8 cellular contexts compared by ENCODE assay signal in genomic region chr1:3530086-3530930, GRCh38.
A peak's percentile ranks its signal among the peaks of the same experiment; 100 is the strongest.
DNase-seq lines count a peak whose midpoint lies in the region; ATAC-seq and TF ChIP-seq lines count a peak whose summit lies in the region.

No MANE protein-coding gene starts in this region.

- H3K4me3 ChIP-seq in AG09309 (ENCODE audit: control insufficient read depth, low read depth, low read length) (peak overlapping the region; percentile 52), HFF-Myc (replicated peaks; ENCODE audit: low read depth, low read length) (peak overlapping the region; percentile 45), iPS-20b (ENCODE audit: low read length) (peak overlapping the region; percentile 67)

- no peaks in the 10 kb centered on the region for H3K9me3 ChIP-seq in iPS-20b (ENCODE audit: insufficient read depth, low read depth, low read length)

- H3K27ac Mint-ChIP-seq in activated CD8-positive, alpha-beta T cell treated with anti-CD3 and anti-CD28 coated beads, Interleukin-2, amount 10 ng/mL, durations not matched to agents 7 days and 5 days, result peak overlapping the region; percentile 15
- H3K27ac Mint-ChIP-seq in stimulated activated naive CD8-positive, alpha-beta T cell treated with anti-CD3 and anti-CD28 coated beads, Interleukin-15, amount 100 ng/mL, for 72 hours, result peak overlapping the region in 1 of 2 donors; percentile 86

- peaks cover 1% of the 10 kb centered on the region for H3K27me3 Mint-ChIP-seq in activated CD8-positive, alpha-beta T cell treated with anti-CD3 and anti-CD28 coated beads, Interleukin-2, amount 10 ng/mL, durations not matched to agents 7 days and 5 days (ENCODE audit: low read depth)
- H3K27me3 Mint-ChIP-seq in stimulated activated naive CD8-positive, alpha-beta T cell treated with anti-CD3 and anti-CD28 coated beads, Interleukin-15, amount 100 ng/mL, for 72 hours, result no peaks in the 10 kb centered on the region

- H3K27me3 ChIP-seq in iPS-20b (ENCODE audit: insufficient read depth, low read length), result peaks cover 29% of the 10 kb centered on the region

- no peak for TF ChIP-seq POLR2A in erythroblast (IDR thresholded peaks at IDR 0.05; ENCODE audit: low read length)

- H3K4me3 Mint-ChIP-seq in activated CD8-positive, alpha-beta T cell treated with anti-CD3 and anti-CD28 coated beads, Interleukin-2, amount 10 ng/mL, durations not matched to agents 7 days and 5 days, result peak overlapping the region; percentile 76
- peak overlapping the region; percentile 81 to 84 for H3K4me3 Mint-ChIP-seq in stimulated activated naive CD8-positive, alpha-beta T cell treated with anti-CD3 and anti-CD28 coated beads, Interleukin-15, amount 100 ng/mL, for 72 hours

- POLR2A ChIA-PET in activated CD8-positive, alpha-beta T cell treated with anti-CD3 and anti-CD28 coated beads, Interleukin-2, amount 10 ng/mL, durations not matched to agents 7 days and 5 days (lab: Charles Lee), result no interaction called here

- H3K4me1 Mint-ChIP-seq in activated CD8-positive, alpha-beta T cell treated with anti-CD3 and anti-CD28 coated beads, Interleukin-2, amount 10 ng/mL, durations not matched to agents 7 days and 5 days (ENCODE audit: low read depth), result peaks cover 8% of the 10 kb centered on the region
- peaks cover 41% of the 10 kb centered on the region for H3K4me1 Mint-ChIP-seq in stimulated activated naive CD8-positive, alpha-beta T cell treated with anti-CD3 and anti-CD28 coated beads, Interleukin-15, amount 100 ng/mL, for 72 hours

- no peak for DNase-seq in AG09309 (ENCODE audit: low read depth)
- no peak for DNase-seq in HFF-Myc (ENCODE audit: extremely low read depth, low read depth)
- no peak for DNase-seq in activated CD8-positive, alpha-beta T cell treated with anti-CD3 and anti-CD28 coated beads, Interleukin-2, amount 10 ng/mL, durations not matched to agents 7 days and 5 days
- peak; percentile 10 to 16 for DNase-seq in stimulated activated naive CD8-positive, alpha-beta T cell treated with anti-CD3 and anti-CD28 coated beads, Interleukin-15, amount 100 ng/mL, for 72 hours
- no peak for DNase-seq in erythroblast (lab: John Stamatoyannopoulos, UW)
- no peak for DNase-seq in SHP77 (lab: John Stamatoyannopoulos, UW)

- no peaks in the 10 kb centered on the region for H3K36me3 ChIP-seq in iPS-20b (ENCODE audit: insufficient read depth, low read depth, low read length)

- CTCF ChIA-PET in activated CD8-positive, alpha-beta T cell treated with anti-CD3 and anti-CD28 coated beads, Interleukin-2, amount 10 ng/mL, durations not matched to agents 7 days and 5 days (lab: Charles Lee), result interaction anchor here (0.9 to 1.6 kb wide), 2 partner anchors 13 to 89 kb away, joined by 3 to 6 read pairs; no protein-coding TSS in a partner anchor

- H3K9ac ChIP-seq in iPS-20b (ENCODE audit: low read depth, low read length), result peak overlapping the region; percentile 53; the same call in 1 of the 2 replicates

- no peak for ATAC-seq in activated CD8-positive, alpha-beta T cell treated with anti-CD3 and anti-CD28 coated beads, Interleukin-2, amount 10 ng/mL, durations not matched to agents 7 days and 5 days
- no peak for ATAC-seq in stimulated activated naive CD8-positive, alpha-beta T cell treated with anti-CD3 and anti-CD28 coated beads, Interleukin-15, amount 100 ng/mL, for 72 hours
- ATAC-seq in GM18517 (IDR thresholded peaks at IDR 0.05; ENCODE audit: unreplicated experiment), result no peak

- H3K4me1 ChIP-seq in iPS-20b (ENCODE audit: insufficient read depth, low read length), result peaks cover 3% of the 10 kb centered on the region

- TF ChIP-seq CTCF in AG09309 (IDR thresholded peaks at IDR 0.05; ENCODE audit: control insufficient read depth, insufficient read depth, low read depth, low read length, missing control alignments), result no peak
- TF ChIP-seq CTCF in HFF-Myc (IDR thresholded peaks at IDR 0.05; ENCODE audit: low read depth, low read length, missing control alignments), result no peak

- H3K9me3 Mint-ChIP-seq in activated CD8-positive, alpha-beta T cell treated with anti-CD3 and anti-CD28 coated beads, Interleukin-2, amount 10 ng/mL, durations not matched to agents 7 days and 5 days (ENCODE audit: insufficient read depth), result no peaks in the 10 kb centered on the region
- no peaks in the 10 kb centered on the region for H3K9me3 Mint-ChIP-seq in stimulated activated naive CD8-positive, alpha-beta T cell treated with anti-CD3 and anti-CD28 coated beads, Interleukin-15, amount 100 ng/mL, for 72 hours

- no peaks in the 10 kb centered on the region for H3K36me3 Mint-ChIP-seq in activated CD8-positive, alpha-beta T cell treated with anti-CD3 and anti-CD28 coated beads, Interleukin-2, amount 10 ng/mL, durations not matched to agents 7 days and 5 days (ENCODE audit: low read depth)

- H3K27ac ChIP-seq in iPS-20b (ENCODE audit: low read length), result no peak overlapping the region

Comparison
In these comparisons a context has a peak if more than half of its experiments do, and no peak if none do; other contexts are left out.
1. DNase-seq: peak in stimulated activated naive CD8-positive, alpha-beta T cell treated with anti-CD3 and anti-CD28 coated beads, Interleukin-15, amount 100 ng/mL, for 72 hours (2 of 2); none in AG09309 (single experiment), HFF-Myc (single experiment), activated CD8-positive, alpha-beta T cell treated with anti-CD3 and anti-CD28 coated beads, Interleukin-2, amount 10 ng/mL, durations not matched to agents 7 days and 5 days (single experiment), erythroblast (0 of 2) and SHP77 (0 of 2).
2. Peak in every context shown above with its lines, with median percentiles within 50 percentile points of each other: H3K4me3 ChIP-seq.